ENCODE assay signal across 13 cellular contexts in the genomic region with DNA sequence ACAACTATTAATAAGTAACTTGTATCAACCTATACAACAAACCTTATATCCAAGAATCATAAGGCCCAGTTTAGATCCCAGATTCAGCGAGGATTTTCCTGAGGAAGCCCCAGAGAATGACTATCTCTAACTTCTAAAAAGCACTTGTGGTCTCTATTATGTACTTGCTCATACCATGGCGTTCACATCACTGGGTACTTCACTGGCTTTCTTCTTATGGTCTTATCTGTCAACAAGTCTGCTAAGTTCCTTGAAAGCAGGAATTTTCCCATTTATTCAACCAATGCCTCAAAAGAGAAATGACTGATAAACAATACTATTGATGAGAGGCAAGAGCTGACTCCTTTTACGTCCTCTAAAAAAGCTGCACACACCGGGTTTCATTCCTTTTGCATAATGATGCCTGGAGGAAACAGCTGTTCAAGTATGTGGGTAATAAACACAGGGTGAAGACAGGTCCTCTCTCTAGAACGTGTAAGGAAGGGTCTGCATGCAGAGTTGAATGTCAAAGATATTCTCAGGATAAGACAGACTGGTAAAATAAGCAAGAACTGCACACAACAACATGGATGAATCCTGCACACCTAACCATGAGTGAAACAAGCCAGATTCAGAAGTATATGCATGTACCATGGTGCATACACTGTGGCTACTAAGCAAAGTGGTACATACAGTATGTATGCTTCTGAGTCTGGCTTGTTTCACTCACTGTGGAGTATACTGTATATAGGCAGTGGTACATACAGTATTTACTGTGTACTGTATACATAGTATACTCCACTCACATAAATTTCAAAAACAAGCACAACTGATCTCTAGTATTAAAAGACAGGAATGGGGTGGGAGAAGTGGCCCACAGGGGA. TPM values are rescaled to one million over a fixed set of nuclear protein-coding genes. Genes with fewer than 3 reads are reported as not detected.
DNase-seq lines count a peak whose midpoint lies in the region; ATAC-seq and TF ChIP-seq lines count a peak whose summit lies in the region.
"Had no signal": no experiment of that assay in that cellular context is flagged by ENCODE, and none has a peak within 500 bp of the region (broad histone marks: within the 10 kb centered on the region; RNA-seq: fewer than 3 reads in every experiment).

No MANE protein-coding gene starts in this region.

- peaks cover 91% of the 10 kb centered on the region for H3K4me1 Mint-ChIP-seq in activated T-cell treated with anti-CD3 and anti-CD28 coated beads, Interleukin-2, amount 50 U/mL, for 24 hours (ENCODE audit: low read depth)
- peaks cover 53 to 77% of the 10 kb centered on the region in 2 donors for H3K4me1 Mint-ChIP-seq in stimulated activated naive B cell treated with anti-CD40 and anti-IgM and Interleukin-4, amounts not matched to agents 10 μg/mL and 1 μg/mL and 100 μg/mL, for 72 hours
- peaks cover 22% of the 10 kb centered on the region for H3K4me1 Mint-ChIP-seq in glutamatergic neuron (ENCODE audit: low read depth, unreplicated experiment)

- H3K36me3 Mint-ChIP-seq in activated T-cell treated with anti-CD3 and anti-CD28 coated beads, Interleukin-2, amount 50 U/mL, for 24 hours (ENCODE audit: low read depth), result peaks cover 98% of the 10 kb centered on the region
- H3K36me3 Mint-ChIP-seq in stimulated activated naive B cell treated with anti-CD40 and anti-IgM and Interleukin-4, amounts not matched to agents 10 μg/mL and 1 μg/mL and 100 μg/mL, for 72 hours, result peaks cover 29 to 52% of the 10 kb centered on the region in 2 donors
- H3K36me3 Mint-ChIP-seq in glutamatergic neuron (ENCODE audit: unreplicated experiment), result no peaks in the 10 kb centered on the region

- ATAC-seq in HG02623 (IDR thresholded peaks at IDR 0.05; ENCODE audit: unreplicated experiment) (peak; percentile 69), HG03460 (IDR thresholded peaks at IDR 0.05; ENCODE audit: unreplicated experiment) (peak; percentile 67), GM21360 (IDR thresholded peaks at IDR 0.05; ENCODE audit: unreplicated experiment) (no peak)
- peak; percentile 25 to 31 for ATAC-seq in stimulated activated naive B cell treated with anti-CD40 and anti-IgM and Interleukin-4, amounts not matched to agents 10 μg/mL and 1 μg/mL and 100 μg/mL, for 72 hours (replicated peaks)
- ATAC-seq: WTC11 had no signal

- no peaks in the 10 kb centered on the region for H3K27me3 Mint-ChIP-seq in activated T-cell treated with anti-CD3 and anti-CD28 coated beads, Interleukin-2, amount 50 U/mL, for 24 hours
- no peaks in the 10 kb centered on the region for H3K27me3 Mint-ChIP-seq in stimulated activated naive B cell treated with anti-CD40 and anti-IgM and Interleukin-4, amounts not matched to agents 10 μg/mL and 1 μg/mL and 100 μg/mL, for 72 hours
- H3K27me3 Mint-ChIP-seq in glutamatergic neuron (ENCODE audit: unreplicated experiment), result no peaks in the 10 kb centered on the region

- no peak overlapping the region for H3K4me3 Mint-ChIP-seq in activated T-cell treated with anti-CD3 and anti-CD28 coated beads, Interleukin-2, amount 50 U/mL, for 24 hours
- no peak overlapping the region for H3K4me3 Mint-ChIP-seq in stimulated activated naive B cell treated with anti-CD40 and anti-IgM and Interleukin-4, amounts not matched to agents 10 μg/mL and 1 μg/mL and 100 μg/mL, for 72 hours
- H3K4me3 Mint-ChIP-seq in glutamatergic neuron (ENCODE audit: unreplicated experiment), result no peak overlapping the region
- H3K4me3 Mint-ChIP-seq: WTC11 had no signal

- peak overlapping the region; percentile 55 for H3K27ac Mint-ChIP-seq in activated T-cell treated with anti-CD3 and anti-CD28 coated beads, Interleukin-2, amount 50 U/mL, for 24 hours
- H3K27ac Mint-ChIP-seq in stimulated activated naive B cell treated with anti-CD40 and anti-IgM and Interleukin-4, amounts not matched to agents 10 μg/mL and 1 μg/mL and 100 μg/mL, for 72 hours, result no peak overlapping the region
- H3K27ac Mint-ChIP-seq in glutamatergic neuron (ENCODE audit: unreplicated experiment), result no peak overlapping the region

- no peak for TF ChIP-seq CTCF in glutamatergic neuron (IDR thresholded peaks at IDR 0.05; ENCODE audit: partially characterized antibody, unreplicated experiment)

- no peak for DNase-seq in activated T-cell treated with anti-CD3 and anti-CD28 coated beads, Interleukin-2, amount 50 U/mL, for 24 hours
- no peak for DNase-seq in activated T-cell treated with anti-CD3 and anti-CD28 coated beads, Interleukin-2, amount 50 U/mL, for 48 hours
- no peak for DNase-seq in stimulated activated naive B cell treated with anti-CD40 and anti-IgM and Interleukin-4, amounts not matched to agents 10 μg/mL and 1 μg/mL and 100 μg/mL, for 72 hours
- DNase-seq in anterior cingulate cortex (lab: John Stamatoyannopoulos, UW) (no peak), glutamatergic neuron (no peak)
- DNase-seq: activated naive CD4-positive, alpha-beta T cell treated with Interleukin-2 at 50 U/mL for 16 hours; mesendoderm; NCI-H2171; SHP77 treated with DMSO at 0.1 percent for 48 hours had no signal

- H3K9me3 Mint-ChIP-seq in activated T-cell treated with anti-CD3 and anti-CD28 coated beads, Interleukin-2, amount 50 U/mL, for 24 hours, result peaks cover 4% of the 10 kb centered on the region
- H3K9me3 Mint-ChIP-seq in stimulated activated naive B cell treated with anti-CD40 and anti-IgM and Interleukin-4, amounts not matched to agents 10 μg/mL and 1 μg/mL and 100 μg/mL, for 72 hours, result no peaks in the 10 kb centered on the region
- H3K9me3 Mint-ChIP-seq in glutamatergic neuron (ENCODE audit: unreplicated experiment), result no peaks in the 10 kb centered on the region
- H3K9me3 Mint-ChIP-seq: WTC11 had no signal

RNA-seq across cellular contexts. Expression of gene RYBP, which starts 6.9 kb away (rescaled TPM):
- total RNA-seq in glutamatergic neuron (ENCODE audit: unreplicated experiment), result 12.2 TPM
